Comparison of ENCODE assay signal across 10 cellular contexts in genomic region chr4:113452868-113453620, GRCh38.
DNase-seq lines count a peak whose midpoint lies in the region; ATAC-seq and TF ChIP-seq lines count a peak whose summit lies in the region.
"Had no signal": no experiment of that assay in that cellular context is flagged by ENCODE, and none has a peak within 500 bp of the region (broad histone marks: within the 10 kb centered on the region; RNA-seq: fewer than 3 reads in every experiment).

No MANE protein-coding gene starts in this region.

- no peak for TF ChIP-seq RAD21 in IMR-90 (IDR thresholded peaks at IDR 0.05; ENCODE audit: low read length)

- peak overlapping the region; percentile 64 for H3K18ac ChIP-seq in IMR-90 (ENCODE audit: low read depth, low read length)

- H2AFZ ChIP-seq in IMR-90 (replicated peaks; ENCODE audit: low read length, poor library complexity): no peak overlapping the region

- TF ChIP-seq POLR2A in IMR-90 (IDR thresholded peaks at IDR 0.05; ENCODE audit: low read depth, low read length): no peak

- no peak overlapping the region for H4K5ac ChIP-seq in IMR-90 (ENCODE audit: low read depth, low read length)

- peak overlapping the region; percentile 1; the same call in 1 of the 3 replicates for H2BK15ac ChIP-seq in IMR-90 (ENCODE audit: low read depth, low read length)

- H3K23ac ChIP-seq in IMR-90 (ENCODE audit: low read depth, low read length): peak overlapping the region; percentile 21

- peak overlapping the region in 1 of 2 experiments; percentile 47; a peak in 3 of 4 replicates for H4K8ac ChIP-seq in IMR-90 (ENCODE audit: low read depth in 2 of 2, low read length in 2 of 2)

- H3K9ac ChIP-seq in IMR-90 (ENCODE audit: low read depth, low read length): no peak overlapping the region

- no peaks in the 10 kb centered on the region for H3K27me3 ChIP-seq in IMR-90 (ENCODE audit: control insufficient read depth, insufficient read depth, low read length)

- in situ Hi-C loops in IMR-90 (cut with MboI; ENCODE audit: low sequenced_read_pairs): no loop called here

- peaks cover 4% of the 10 kb centered on the region for H3K9me1 ChIP-seq in IMR-90 (ENCODE audit: insufficient read depth, low read length)

- peaks cover 8% of the 10 kb centered on the region for H3K4me1 ChIP-seq in IMR-90 (ENCODE audit: control insufficient read depth, insufficient read depth, low read length)

- WGBS in IMR-90 (ENCODE audit: extremely low coverage in 2 of 2, insufficient read length in 1 of 2), 2 experiments: no CpG with 5 or more reads among the region's 4 CpGs

- peak overlapping the region; percentile 30; the same call in 1 of the 2 replicates for H4K91ac ChIP-seq in IMR-90 (ENCODE audit: insufficient read depth, low read depth, low read length)

- H3K9me3 ChIP-seq in IMR-90 (ENCODE audit: control insufficient read depth, insufficient read depth, low read length): no peaks in the 10 kb centered on the region

- H3K36me3 ChIP-seq in IMR-90 (ENCODE audit: control insufficient read depth, insufficient read depth, low read length): peaks cover 12% of the 10 kb centered on the region

- POLR2A ChIA-PET in IMR-90 (lab: Charles Lee; ENCODE audit: unreplicated experiment): no interaction called here

- peaks cover 24% of the 10 kb centered on the region for H3K36me3 Mint-ChIP-seq in brain

- peaks cover 3 to 6% of the 10 kb centered on the region in 2 experiments; a peak in 2 of 4 replicates for H3K79me1 ChIP-seq in IMR-90 (ENCODE audit: low read depth in 1 of 2, low read length in 2 of 2)

- no peaks in the 10 kb centered on the region for H3K27me3 Mint-ChIP-seq in brain

- no peaks in the 10 kb centered on the region for H4K20me1 ChIP-seq in IMR-90 (ENCODE audit: insufficient read depth, low read length)

- CTCF ChIA-PET in IMR-90 (lab: Yijun Ruan, JAX): interaction anchor here (0.6 to 1.0 kb wide), 2 partner anchors 15 to 160 kb away, joined by 3 read pairs; no protein-coding TSS in a partner anchor

- DNase-seq in ELR (ENCODE audit: low read depth): peak; percentile 47
- DNase-seq in IMR-90: peak; percentile 79
- DNase-seq in medulla oblongata (ENCODE audit: extremely low spot score): peak; percentile 72
- DNase-seq in NCI-H187 (lab: John Stamatoyannopoulos, UW): no peak
- DNase-seq in SKM-1 treated with dmso at 0.1 percent for 144 hours (lab: John Stamatoyannopoulos, UW; ENCODE audit: unreplicated experiment): no peak
- DNase-seq: effector CD8-positive, alpha-beta T cell; MM.1S had no signal

- peak overlapping the region; percentile 41; the same call in 1 of the 2 replicates for H3K27ac ChIP-seq in IMR-90 (ENCODE audit: insufficient read depth, low read length)

- BruUV-seq in IMR-90 (replicated peaks; lab: Mats Ljungman, UMichigan): TSS peak; percentile 52

- H3K4me1 Mint-ChIP-seq in brain: peaks cover 54% of the 10 kb centered on the region

- H3K56ac ChIP-seq in IMR-90 (ENCODE audit: extremely low read depth, insufficient read depth, low read length): no peak overlapping the region

- H3K9me3 Mint-ChIP-seq in brain: no peaks in the 10 kb centered on the region

- H3K4me3 ChIP-seq in IMR-90 (ENCODE audit: insufficient read depth, low read depth, low read length): no peak overlapping the region

- 0 out of 2 replicates have a peak overlapping the region, but pooled peaks have one; percentile 1 for H3K14ac ChIP-seq in IMR-90 (replicated peaks; ENCODE audit: low read depth, low read length)

- intact Hi-C loops in IMR-90 (cut with micrococcal nuclease): no loop called here

- no peak overlapping the region for H2AK9ac ChIP-seq in IMR-90 (replicated peaks; ENCODE audit: low read depth, low read length, poor library complexity)

- peak overlapping the region; percentile 61 for H2BK5ac ChIP-seq in IMR-90 (ENCODE audit: low read depth, low read length, poor library complexity, severe bottlenecking)

- peak overlapping the region in 4 of 5 experiments; percentile 71 to 92 (median 86) for H3K27ac Mint-ChIP-seq in brain

- H2BK120ac ChIP-seq in IMR-90 (ENCODE audit: low read depth, low read length): peak overlapping the region; percentile 32

- H2BK20ac ChIP-seq in IMR-90 (ENCODE audit: low read depth, low read length): peak overlapping the region; percentile 19; the same call in 1 of the 2 replicates

- H2AK5ac ChIP-seq in IMR-90 (ENCODE audit: low read depth, low read length): 0 out of 2 replicates have a peak overlapping the region, but pooled peaks have one; percentile 2

- ATAC-seq in IMR-90 (ENCODE audit: low read depth) (peak; percentile 47), GM19463 (IDR thresholded peaks at IDR 0.05; ENCODE audit: unreplicated experiment) (no peak), HG02763 (IDR thresholded peaks at IDR 0.05; ENCODE audit: unreplicated experiment) (no peak)

- peak overlapping the region in 4 of 5 experiments; percentile 31 to 65 (median 47) for H3K4me3 Mint-ChIP-seq in brain

- H3K4me2 ChIP-seq in IMR-90 (ENCODE audit: low read depth, low read length): peak overlapping the region; percentile 24

- TF ChIP-seq CTCF in IMR-90 (conservative IDR thresholded peaks at IDR 0.05; ENCODE audit: low read depth, low read length) (no peak), brain (conservative IDR thresholded peaks at IDR 0.05) (no peak)

- dilution Hi-C loops in IMR-90 (cut with HindIII; ENCODE audit: low sequenced_read_pairs, unreplicated experiment): no loop called here

- H3K4ac ChIP-seq in IMR-90 (ENCODE audit: low read depth, low read length): peak overlapping the region; percentile 14; the same call in 1 of the 2 replicates

TF ChIP-seq in IMR-90, 13 proteins besides CTCF, POLR2A, EP300 and RAD21:
- no peak for TF ChIP-seq NFE2L2 (IDR thresholded peaks at IDR 0.05; ENCODE audit: low read depth, low read length)
- TF ChIP-seq BHLHE40 (IDR thresholded peaks at IDR 0.05; ENCODE audit: low read depth, low read length): peak; percentile 73; the same call in 1 of the 2 replicates

Comparison
In these comparisons a context has a peak if more than half of its experiments do, and no peak if none do; other contexts are left out.
1. DNase-seq: peak in ELR (single experiment), IMR-90 (single experiment) and medulla oblongata (single experiment); none in NCI-H187 (0 of 2) and SKM-1 treated with dmso at 0.1 percent for 144 hours (single experiment).